16 cellular contexts compared by ENCODE assay signal in genomic region chr14:64566651-64567122, GRCh38. TPM values are rescaled to one million over a fixed set of nuclear protein-coding genes. Genes with fewer than 3 reads are reported as not detected.
DNase-seq lines count a peak whose midpoint lies in the region; ATAC-seq and TF ChIP-seq lines count a peak whose summit lies in the region.
"Had no signal": no experiment of that assay in that cellular context is flagged by ENCODE, and none has a peak within 500 bp of the region (broad histone marks: within the 10 kb centered on the region; RNA-seq: fewer than 3 reads in every experiment).

No MANE protein-coding gene starts in this region.

- CTCF ChIA-PET in activated CD4-positive, alpha-beta memory T cell treated with anti-CD3 and anti-CD28 coated beads for 36 hours (lab: Charles Lee), result no interaction called here

- H3K4me3 ChIP-seq in BLaER1 treated with 17β-estradiol and CSF1 and Interleukin-3, amounts not matched to agents 10 nM and 100 nM, result no peak overlapping the region
- H3K4me3 ChIP-seq in adipocyte (ENCODE audit: low read length), result no peak overlapping the region
- no peak overlapping the region for H3K4me3 ChIP-seq in hepatocyte
- H3K4me3 ChIP-seq in ovary, result no peak overlapping the region
- H3K4me3 ChIP-seq: prostate gland, SJCRH30 had no signal

- TF ChIP-seq CTCF in hepatocyte (IDR thresholded peaks at IDR 0.05; ENCODE audit: poor library complexity) (no peak), ovary (IDR thresholded peaks at IDR 0.05) (no peak)

- ATAC-seq in sciatic nerve, result peak; percentile 38
- no peak for ATAC-seq in GM21528 (IDR thresholded peaks at IDR 0.05; ENCODE audit: low FRiP score, unreplicated experiment)
- ATAC-seq: left colon had no signal

- H3K9ac ChIP-seq in BLaER1 treated with 17β-estradiol and CSF1 and Interleukin-3, amounts not matched to agents 10 nM and 100 nM, result no peak overlapping the region
- H3K9ac ChIP-seq in adipocyte (ENCODE audit: low read length), result peak overlapping the region; percentile 60

- no peak overlapping the region for H3K4me3 Mint-ChIP-seq in activated CD4-positive, alpha-beta memory T cell treated with anti-CD3 and anti-CD28 coated beads for 36 hours
- H3K4me3 Mint-ChIP-seq: activated B cell treated with CpG ODN at 0.5 μM for 24 hours had no signal

- POLR2A ChIA-PET in activated CD4-positive, alpha-beta memory T cell treated with anti-CD3 and anti-CD28 coated beads for 36 hours (lab: Charles Lee), result no interaction called here

- no peak for TF ChIP-seq POLR2A in ovary (IDR thresholded peaks at IDR 0.05)

- DNase-seq in adipocyte (ENCODE audit: low read depth) (peak; percentile 53), hepatocyte (ENCODE audit: low spot score) (no peak), sciatic nerve (ENCODE audit: low spot score) (no peak), ovary (no peak)
- DNase-seq in stimulated activated CD4-positive, alpha-beta T cell treated with anti-CD3 and anti-CD28 coated beads, Interleukin-12 subunit alpha, Interleukin-12 subunit beta, amount 100 ng/mL, for 4 hours, result no peak
- no peak for DNase-seq in activated CD4-positive, alpha-beta memory T cell treated with anti-CD3 and anti-CD28 coated beads for 36 hours
- DNase-seq: activated B cell treated with CpG ODN at 0.5 μM for 24 hours; AML-193; central memory CD4-positive, alpha-beta T cell; left colon; NCI-H69; SJCRH30 had no signal

- H3K9me2 ChIP-seq in hepatocyte (replicated peaks; ENCODE audit: insufficient read depth), result no peaks in the 10 kb centered on the region

- H3K4me2 ChIP-seq in BLaER1 treated with 17β-estradiol and CSF1 and Interleukin-3, amounts not matched to agents 10 nM and 100 nM, result peak overlapping the region in 9 of 11 experiments; percentile 4 to 44 (median 19); a peak in 9 of 22 replicates
- H3K4me2 ChIP-seq in hepatocyte, result no peak overlapping the region

- no peak overlapping the region for H3K27ac ChIP-seq in BLaER1 treated with 17β-estradiol and CSF1 and Interleukin-3, amounts not matched to agents 10 nM and 100 nM
- H3K27ac ChIP-seq in hepatocyte (peak overlapping the region; percentile 37), ovary (no peak overlapping the region)
- H3K27ac ChIP-seq: HL-60, prostate gland, SJCRH30 had no signal

- H3K9me3 ChIP-seq in BLaER1 treated with 17β-estradiol and CSF1 and Interleukin-3, amounts not matched to agents 10 nM and 100 nM (replicated peaks in 1 of 11), result no peaks in the 10 kb centered on the region
- no peaks in the 10 kb centered on the region for H3K9me3 ChIP-seq in adipocyte (ENCODE audit: control insufficient read depth, low read length)
- no peaks in the 10 kb centered on the region for H3K9me3 ChIP-seq in hepatocyte (ENCODE audit: low read depth)
- no peaks in the 10 kb centered on the region for H3K9me3 ChIP-seq in ovary
- H3K9me3 ChIP-seq: prostate gland, SJCRH30 had no signal

- H3K9me3 Mint-ChIP-seq in activated CD4-positive, alpha-beta memory T cell treated with anti-CD3 and anti-CD28 coated beads for 36 hours, result no peaks in the 10 kb centered on the region
- H3K9me3 Mint-ChIP-seq: activated B cell treated with CpG ODN at 0.5 μM for 24 hours had no signal

- no peaks in the 10 kb centered on the region for H3K4me1 Mint-ChIP-seq in activated CD4-positive, alpha-beta memory T cell treated with anti-CD3 and anti-CD28 coated beads for 36 hours (ENCODE audit: low read depth)
- H3K4me1 Mint-ChIP-seq: activated B cell treated with CpG ODN at 0.5 μM for 24 hours had no signal

- no peaks in the 10 kb centered on the region for H3K79me2 ChIP-seq in hepatocyte

- H3K4me1 ChIP-seq in BLaER1 treated with 17β-estradiol and CSF1 and Interleukin-3, amounts not matched to agents 10 nM and 100 nM, result peaks cover 0 to 11% (median 6%) of the 10 kb centered on the region in 10 experiments; a peak in 11 of 20 replicates
- H3K4me1 ChIP-seq in adipocyte (ENCODE audit: control insufficient read depth, insufficient read depth, low read length) (peaks cover 33% of the 10 kb centered on the region), hepatocyte (ENCODE audit: insufficient read depth) (peaks cover 14% of the 10 kb centered on the region), ovary (ENCODE audit: insufficient read depth) (peaks cover 1% of the 10 kb centered on the region)
- H3K4me1 ChIP-seq: prostate gland, SJCRH30 had no signal

- WGBS in hepatocyte (ENCODE audit: low lambda C conversion rate, missing lambda C conversion rate), result 86% methylated on average over 5 of the region's 5 CpGs
- 82 to 94% (median 85%) methylated on average over 5 of the region's 5 CpGs for WGBS in ovary, 3 donors

- no peaks in the 10 kb centered on the region for H3K36me3 ChIP-seq in BLaER1 treated with 17β-estradiol and CSF1 and Interleukin-3, amounts not matched to agents 10 nM and 100 nM
- H3K36me3 ChIP-seq in adipocyte (ENCODE audit: control insufficient read depth, insufficient read depth, low read length, severe bottlenecking) (no peaks in the 10 kb centered on the region), hepatocyte (replicated peaks; ENCODE audit: insufficient read depth, low read depth) (no peaks in the 10 kb centered on the region), ovary (no peaks in the 10 kb centered on the region)
- H3K36me3 ChIP-seq: prostate gland, SJCRH30 had no signal

- no peaks in the 10 kb centered on the region for H3K36me3 Mint-ChIP-seq in activated CD4-positive, alpha-beta memory T cell treated with anti-CD3 and anti-CD28 coated beads for 36 hours

- no peaks in the 10 kb centered on the region for H3K27me3 ChIP-seq in BLaER1 treated with 17β-estradiol and CSF1 and Interleukin-3, amounts not matched to agents 10 nM and 100 nM
- H3K27me3 ChIP-seq in adipocyte (replicated peaks; ENCODE audit: control insufficient read depth, insufficient read depth, low read length) (no peaks in the 10 kb centered on the region), hepatocyte (no peaks in the 10 kb centered on the region), ovary (no peaks in the 10 kb centered on the region)
- H3K27me3 ChIP-seq: SJCRH30 had no signal

- no peak for TF ChIP-seq EP300 in ovary (IDR thresholded peaks at IDR 0.05)

- intact Hi-C loops in sciatic nerve (cut with DNase I), result no loop called here
- intact Hi-C loops in activated CD4-positive, alpha-beta memory T cell treated with anti-CD3 and anti-CD28 coated beads for 36 hours (cut with micrococcal nuclease), result no loop called here
- intact Hi-C loops in ovary (cut with DNase I), result no loop called here

- peaks cover 3% of the 10 kb centered on the region for H3K27me3 Mint-ChIP-seq in activated CD4-positive, alpha-beta memory T cell treated with anti-CD3 and anti-CD28 coated beads for 36 hours

- no peaks in the 10 kb centered on the region for H4K20me1 ChIP-seq in BLaER1 treated with 17β-estradiol and CSF1 and Interleukin-3, amounts not matched to agents 10 nM and 100 nM
- H4K20me1 ChIP-seq in hepatocyte (ENCODE audit: insufficient read depth, poor library complexity, severe bottlenecking), result no peaks in the 10 kb centered on the region

- H3K27ac Mint-ChIP-seq in activated CD4-positive, alpha-beta memory T cell treated with anti-CD3 and anti-CD28 coated beads for 36 hours, result no peak overlapping the region
- H3K27ac Mint-ChIP-seq: activated B cell treated with CpG ODN at 0.5 μM for 24 hours had no signal

- peak overlapping the region; percentile 28 for H2AFZ ChIP-seq in hepatocyte

RNA-seq across cellular contexts. Expression of gene PPP1R36, which starts 16.9 kb away (rescaled TPM):
- total RNA-seq in hepatocyte, result 0.20 and 0.23 TPM in 2 replicates
- polyA plus RNA-seq in hepatocyte, result 0.11 TPM in 1 of 2 replicates, not detected in the other
- total RNA-seq in sciatic nerve, result 2.5 TPM
- total RNA-seq in activated CD4-positive, alpha-beta memory T cell treated with anti-CD3 and anti-CD28 coated beads for 36 hours, result under 1 TPM; 0.19 to 0.31 TPM
- 1 to 10 TPM in 1 of 7 donors, under 1 TPM in 4, not detected in 2; 0.27 to 6.7 (median 0.48) TPM for total RNA-seq in ovary
- under 1 TPM; 0.24 to 0.68 TPM for polyA plus RNA-seq in ovary
- total RNA-seq: activated B cell treated with CpG ODN at 0.5 μM for 24 hours had no signal

RNA-seq across cellular contexts. Expression of gene HSPA2, which starts 26.1 kb away (rescaled TPM):
- total RNA-seq in hepatocyte (0.93 and 3.3 TPM in 2 replicates), sciatic nerve (71.5 TPM), ovary (10 to 100 TPM in 3 of 7 donors, 1 to 10 TPM in 4; 5.1 to 49.7 (median 9.9) TPM)
- polyA plus RNA-seq in hepatocyte (2.9 and 5.0 TPM in 2 replicates), ovary (1 to 10 TPM; 6.2 to 8.4 TPM)
- 1 to 10 TPM; 6.6 to 6.7 TPM for total RNA-seq in activated CD4-positive, alpha-beta memory T cell treated with anti-CD3 and anti-CD28 coated beads for 36 hours
